Comparison of ENCODE assay signal across 9 cellular contexts in the genomic region with DNA sequence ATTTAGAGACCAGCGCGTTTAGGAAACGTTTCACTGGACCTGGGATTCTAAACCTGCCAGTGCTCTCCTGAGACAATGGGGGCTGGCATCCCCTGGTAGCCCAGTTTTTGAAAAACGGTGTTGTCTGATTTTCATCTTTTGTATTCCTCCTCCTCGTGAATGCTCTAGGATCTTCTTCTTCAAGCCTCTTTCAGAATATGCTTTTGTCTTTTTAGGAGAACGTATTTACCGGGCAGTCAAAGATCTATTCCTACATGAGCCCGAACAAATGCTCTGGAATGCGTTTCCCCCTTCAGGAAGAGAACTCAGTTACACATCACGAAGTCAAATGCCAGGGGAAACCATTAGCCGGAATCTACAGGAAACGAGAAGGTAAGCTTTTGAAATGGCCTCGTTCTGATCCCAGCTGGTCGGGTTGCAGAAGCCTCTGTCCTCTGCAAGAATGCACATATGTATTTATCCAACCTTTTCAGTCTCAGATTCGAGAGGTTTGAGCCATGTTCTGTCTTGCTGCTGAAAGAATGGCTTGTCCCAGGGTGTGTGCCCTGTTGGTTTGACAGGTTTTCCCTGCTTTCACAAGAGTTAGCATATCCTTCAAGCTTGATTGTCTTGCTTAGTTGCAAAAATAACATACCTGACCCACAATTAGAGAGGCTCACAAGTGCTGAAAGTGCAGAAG. TPM values are rescaled to one million over a fixed set of nuclear protein-coding genes. Genes with fewer than 3 reads are reported as not detected.
DNase-seq lines count a peak whose midpoint lies in the region; ATAC-seq lines count a peak whose summit lies in the region.
"Had no signal": no experiment of that assay in that cellular context is flagged by ENCODE, and none has a peak within 500 bp of the region (broad histone marks: within the 10 kb centered on the region; RNA-seq: fewer than 3 reads in every experiment).

No MANE protein-coding gene starts in this region.

- no peak overlapping the region for H3K27ac ChIP-seq in ACC112 (ENCODE audit: low read depth, low read length)
- H3K27ac ChIP-seq in naive thymus-derived CD4-positive, alpha-beta T cell (ENCODE audit: low read depth, low read length): no peak overlapping the region

- H3K9me3 Mint-ChIP-seq in naive thymus-derived CD4-positive, alpha-beta T cell: no peaks in the 10 kb centered on the region

- peaks cover 77% of the 10 kb centered on the region for H3K79me2 ChIP-seq in ACC112 (ENCODE audit: control insufficient read depth, insufficient read depth, low read length, unreplicated experiment)

- peaks cover 20 to 50% (median 39%) of the 10 kb centered on the region in 7 donors for H3K4me1 Mint-ChIP-seq in naive thymus-derived CD4-positive, alpha-beta T cell

- no peak for ATAC-seq in naive thymus-derived CD4-positive, alpha-beta T cell
- ATAC-seq in GM19463 (IDR thresholded peaks at IDR 0.05; ENCODE audit: unreplicated experiment) (no peak), GM18858 (IDR thresholded peaks at IDR 0.05; ENCODE audit: unreplicated experiment) (no peak), HG02588 (IDR thresholded peaks at IDR 0.05; ENCODE audit: unreplicated experiment) (no peak)

- POLR2A ChIA-PET in naive thymus-derived CD4-positive, alpha-beta T cell (lab: Charles Lee): interaction anchor here (0.6 to 1.1 kb wide), 4 partner anchors 26 to 868 kb away, joined by 3 to 5 read pairs (median 3); no protein-coding TSS in a partner anchor

- peak overlapping the region; percentile 65 to 92 (median 79) for H3K27ac Mint-ChIP-seq in naive thymus-derived CD4-positive, alpha-beta T cell

- peaks cover 15% of the 10 kb centered on the region for H3K4me1 ChIP-seq in ACC112 (ENCODE audit: control insufficient read depth, insufficient read depth, low read length, unreplicated experiment)
- H3K4me1 ChIP-seq in naive thymus-derived CD4-positive, alpha-beta T cell (ENCODE audit: control insufficient read depth in 2 of 2, insufficient read depth in 2 of 2, low read length in 2 of 2): peaks cover 7 to 13% of the 10 kb centered on the region in 2 donors

- CTCF ChIA-PET in naive thymus-derived CD4-positive, alpha-beta T cell (lab: Charles Lee): no interaction called here

- H3K27me3 Mint-ChIP-seq in naive thymus-derived CD4-positive, alpha-beta T cell: no peaks in the 10 kb centered on the region

- H3K4me3 Mint-ChIP-seq in naive thymus-derived CD4-positive, alpha-beta T cell: peak overlapping the region; percentile 77 to 91 (median 85)

- no peaks in the 10 kb centered on the region for H3K9me3 ChIP-seq in naive thymus-derived CD4-positive, alpha-beta T cell (ENCODE audit: control insufficient read depth in 2 of 3, low read length in 3 of 3)

- no peak overlapping the region for H2AFZ ChIP-seq in ACC112 (ENCODE audit: low read length, unreplicated experiment)

- H3K36me3 Mint-ChIP-seq in naive thymus-derived CD4-positive, alpha-beta T cell: peaks cover 0 to 26% (median 6%) of the 10 kb centered on the region in 5 donors

- intact Hi-C loops in naive thymus-derived CD4-positive, alpha-beta T cell (cut with micrococcal nuclease): no loop called here

- peak overlapping the region; percentile 85 for H3K4me3 ChIP-seq in ACC112 (ENCODE audit: low read depth, low read length)
- H3K4me3 ChIP-seq in naive thymus-derived CD4-positive, alpha-beta T cell (ENCODE audit: low read length): no peak overlapping the region

- DNase-seq in Kasumi-1 (lab: John Stamatoyannopoulos, UW): peak; percentile 36 to 58
- peak; percentile 67 for DNase-seq in dermis blood vessel endothelial cell
- no peak for DNase-seq in naive thymus-derived CD4-positive, alpha-beta T cell
- DNase-seq in RPMI8226: no peak
- DNase-seq: NCI-H1092 had no signal

- no peaks in the 10 kb centered on the region for H3K27me3 ChIP-seq in ACC112 (ENCODE audit: insufficient read depth, low read length)
- no peaks in the 10 kb centered on the region for H3K27me3 ChIP-seq in naive thymus-derived CD4-positive, alpha-beta T cell (ENCODE audit: control insufficient read depth in 2 of 2, insufficient read depth in 2 of 2, low read length in 2 of 2)

- peaks cover 32% of the 10 kb centered on the region for H3K36me3 ChIP-seq in ACC112 (ENCODE audit: insufficient read depth, low read length)
- peaks cover 0 to 34% (median 0%) of the 10 kb centered on the region in 3 experiments for H3K36me3 ChIP-seq in naive thymus-derived CD4-positive, alpha-beta T cell (ENCODE audit: control insufficient read depth in 2 of 3, insufficient read depth in 3 of 3, low read length in 3 of 3)

RNA-seq across cellular contexts. Expression of gene KMT5A, which starts 6.6 kb away (rescaled TPM):
- 36.6 and 56.2 TPM in 2 replicates for total RNA-seq in dermis blood vessel endothelial cell
- total RNA-seq in naive thymus-derived CD4-positive, alpha-beta T cell: 10 to 100 TPM; 24.4 to 57.4 (median 28.3) TPM
- 1 to 10 TPM; 1.4 to 3.1 TPM for polyA plus RNA-seq in naive thymus-derived CD4-positive, alpha-beta T cell

RNA-seq across cellular contexts. Expression of gene SBNO1, which starts 25.9 kb away (rescaled TPM):
- total RNA-seq in dermis blood vessel endothelial cell: 28.6 and 41.2 TPM in 2 replicates
- total RNA-seq in naive thymus-derived CD4-positive, alpha-beta T cell: 10 to 100 TPM; 30.1 to 49.9 (median 43.7) TPM
- polyA plus RNA-seq in naive thymus-derived CD4-positive, alpha-beta T cell: 10 to 100 TPM; 31.6 to 34.0 TPM

RNA-seq across cellular contexts. Expression of gene RILPL2, which starts 45.9 kb away (rescaled TPM):
- 3.8 and 4.1 TPM in 2 replicates for total RNA-seq in dermis blood vessel endothelial cell
- 10 to 100 TPM in 1 of 5 experiments, 1 to 10 TPM in 4; 4.3 to 12.8 (median 5.6) TPM for total RNA-seq in naive thymus-derived CD4-positive, alpha-beta T cell
- polyA plus RNA-seq in naive thymus-derived CD4-positive, alpha-beta T cell: 1 to 10 TPM; 5.5 to 5.6 TPM

Comparison
In these comparisons a context has a peak if more than half of its experiments do, and no peak if none do; other contexts are left out.
1. DNase-seq: peak in Kasumi-1 (2 of 2) and dermis blood vessel endothelial cell (single experiment); none in naive thymus-derived CD4-positive, alpha-beta T cell (0 of 9) and RPMI8226 (single experiment).